Comparison of ENCODE assay signal across 9 cellular contexts in the genomic region with DNA sequence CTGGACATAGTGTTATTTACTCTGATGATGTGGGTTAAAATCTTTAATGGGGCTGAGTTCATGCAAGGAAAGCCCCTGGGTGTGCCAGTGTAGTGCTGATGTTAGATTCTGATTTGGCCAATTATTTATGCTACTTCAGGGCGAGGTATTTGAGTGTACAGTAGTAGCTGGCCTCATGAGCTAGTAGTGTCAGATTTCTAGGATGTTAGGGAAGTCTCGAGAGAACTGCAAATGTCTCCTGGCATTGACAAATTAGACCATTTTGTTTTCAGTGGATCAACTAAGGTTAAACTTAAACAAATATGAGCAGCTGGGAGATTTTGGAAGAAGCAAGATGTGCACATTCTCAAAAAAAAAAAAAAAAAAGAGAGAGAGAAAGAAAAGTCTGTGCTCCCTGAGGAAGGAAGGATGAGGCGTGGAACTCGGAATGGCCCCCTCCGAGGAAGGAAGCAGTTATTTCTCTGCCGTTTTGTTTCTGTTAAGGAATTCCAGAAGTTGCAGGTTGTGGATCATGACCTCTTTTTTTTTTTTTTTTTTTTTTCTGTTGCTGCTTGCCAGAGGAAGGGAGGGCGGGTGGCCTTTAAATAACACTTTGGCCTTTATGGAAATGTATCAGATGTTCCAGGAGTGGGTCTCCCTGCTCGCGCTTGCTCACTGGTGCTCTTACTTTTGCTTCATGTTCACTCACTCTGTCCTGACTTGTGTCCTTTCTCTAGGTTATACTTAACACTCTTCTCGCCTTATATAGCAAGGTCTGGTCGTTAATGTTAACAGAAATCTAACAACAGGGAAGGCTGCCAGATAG.
DNase-seq lines count a peak whose midpoint lies in the region; ATAC-seq and TF ChIP-seq lines count a peak whose summit lies in the region.
"Had no signal": no experiment of that assay in that cellular context is flagged by ENCODE, and none has a peak within 500 bp of the region (broad histone marks: within the 10 kb centered on the region; RNA-seq: fewer than 3 reads in every experiment).

No MANE protein-coding gene starts in this region.

- H3K27me3 Mint-ChIP-seq in WTC11 (ENCODE audit: low read depth) (no peaks in the 10 kb centered on the region), glutamatergic neuron (ENCODE audit: unreplicated experiment) (no peaks in the 10 kb centered on the region), progenitor cell of endocrine pancreas (no peaks in the 10 kb centered on the region)

- DNase-seq in AG10803 (ENCODE audit: low read depth): peak; percentile 58
- no peak for DNase-seq in WTC11 (ENCODE audit: low spot score)
- no peak for DNase-seq in glutamatergic neuron
- DNase-seq in progenitor cell of endocrine pancreas (ENCODE audit: low spot score, unreplicated experiment): no peak
- DNase-seq in activated CD4-positive, CD25-positive, alpha-beta regulatory T cell (lab: John Stamatoyannopoulos, UW): no peak
- DNase-seq in NCI-H2081 treated with DMSO at 0.1 percent for 48 hours (lab: John Stamatoyannopoulos, UW): no peak
- DNase-seq in DMS53 treated with DMSO at 0.1 percent for 48 hours (lab: John Stamatoyannopoulos, UW; ENCODE audit: unreplicated experiment): no peak
- DNase-seq: COR-L47 had no signal

- H3K4me3 ChIP-seq in AG10803 (ENCODE audit: low read length): peak overlapping the region; percentile 24

- CTCF ChIA-PET in WTC11 (lab: Charles Lee): interaction anchor here (0.9 to 1.9 kb wide), 4 partner anchors 9 to 224 kb away, joined by 4 to 7 read pairs (median 5); no protein-coding TSS in a partner anchor

- POLR2A ChIA-PET in WTC11 (lab: Charles Lee): no interaction called here

- H3K4me1 Mint-ChIP-seq in WTC11 (peaks cover 38% of the 10 kb centered on the region), glutamatergic neuron (ENCODE audit: low read depth, unreplicated experiment) (peaks cover 11% of the 10 kb centered on the region), progenitor cell of endocrine pancreas (ENCODE audit: low read depth) (peaks cover 28% of the 10 kb centered on the region)

- H3K27ac Mint-ChIP-seq in WTC11 (peak overlapping the region; percentile 83; the same call in 1 of the 2 replicates), glutamatergic neuron (ENCODE audit: unreplicated experiment) (no peak overlapping the region), progenitor cell of endocrine pancreas (peak overlapping the region; percentile 92)

- H3K4me3 Mint-ChIP-seq in WTC11 (no peak overlapping the region), glutamatergic neuron (ENCODE audit: unreplicated experiment) (peak overlapping the region; percentile 13), progenitor cell of endocrine pancreas (ENCODE audit: low read depth) (peak overlapping the region; percentile 8)

- TF ChIP-seq CTCF in AG10803 (conservative IDR thresholded peaks at IDR 0.05; ENCODE audit: low read length): no peak
- TF ChIP-seq CTCF in WTC11 (IDR thresholded peaks at IDR 0.05): no peak
- TF ChIP-seq CTCF in glutamatergic neuron (IDR thresholded peaks at IDR 0.05; ENCODE audit: partially characterized antibody, unreplicated experiment): no peak
- no peak for TF ChIP-seq CTCF in progenitor cell of endocrine pancreas (IDR thresholded peaks at IDR 0.05; ENCODE audit: unreplicated experiment)

- H3K9me3 Mint-ChIP-seq in WTC11: no peaks in the 10 kb centered on the region
- no peaks in the 10 kb centered on the region for H3K9me3 Mint-ChIP-seq in glutamatergic neuron (ENCODE audit: unreplicated experiment)
- no peaks in the 10 kb centered on the region for H3K9me3 Mint-ChIP-seq in progenitor cell of endocrine pancreas (ENCODE audit: low read depth)

- peaks cover 18% of the 10 kb centered on the region for H3K36me3 Mint-ChIP-seq in WTC11
- no peaks in the 10 kb centered on the region for H3K36me3 Mint-ChIP-seq in glutamatergic neuron (ENCODE audit: unreplicated experiment)
- H3K36me3 Mint-ChIP-seq in progenitor cell of endocrine pancreas (ENCODE audit: insufficient read depth): peaks cover 7% of the 10 kb centered on the region

- ATAC-seq in WTC11: no peak
- ATAC-seq in GM21825 (IDR thresholded peaks at IDR 0.05; ENCODE audit: unreplicated experiment): no peak

TF ChIP-seq in WTC11, 78 proteins besides CTCF, POLR2A, EP300 and RAD21:
- TF ChIP-seq MXD4 (CRISPR knock-in tag; IDR thresholded peaks at IDR 0.05; ENCODE audit: borderline replicate concordance) (no peak), RELA (CRISPR knock-in tag; IDR thresholded peaks at IDR 0.05; ENCODE audit: borderline replicate concordance) (no peak), SMAD3 (CRISPR knock-in tag; IDR thresholded peaks at IDR 0.05; ENCODE audit: borderline replicate concordance) (no peak), TP53 (CRISPR knock-in tag; IDR thresholded peaks at IDR 0.05) (no peak), FOXP1 (CRISPR knock-in tag; IDR thresholded peaks at IDR 0.05; ENCODE audit: borderline replicate concordance) (no peak), CBFB (CRISPR knock-in tag; IDR thresholded peaks at IDR 0.05; ENCODE audit: low read depth) (no peak), GRHL2 (CRISPR knock-in tag; IDR thresholded peaks at IDR 0.05; ENCODE audit: insufficient replicate concordance, severe bottlenecking) (no peak), MAX (CRISPR knock-in tag; IDR thresholded peaks at IDR 0.05) (no peak), FOXJ3 (CRISPR knock-in tag; IDR thresholded peaks at IDR 0.05; ENCODE audit: borderline replicate concordance) (no peak), GTF2I (CRISPR knock-in tag; conservative IDR thresholded peaks at IDR 0.05) (no peak), PRRX2 (CRISPR knock-in tag; IDR thresholded peaks at IDR 0.05) (no peak), NR1H2 (CRISPR knock-in tag; IDR thresholded peaks at IDR 0.05) (no peak)
- TF ChIP-seq, protein P1, sequence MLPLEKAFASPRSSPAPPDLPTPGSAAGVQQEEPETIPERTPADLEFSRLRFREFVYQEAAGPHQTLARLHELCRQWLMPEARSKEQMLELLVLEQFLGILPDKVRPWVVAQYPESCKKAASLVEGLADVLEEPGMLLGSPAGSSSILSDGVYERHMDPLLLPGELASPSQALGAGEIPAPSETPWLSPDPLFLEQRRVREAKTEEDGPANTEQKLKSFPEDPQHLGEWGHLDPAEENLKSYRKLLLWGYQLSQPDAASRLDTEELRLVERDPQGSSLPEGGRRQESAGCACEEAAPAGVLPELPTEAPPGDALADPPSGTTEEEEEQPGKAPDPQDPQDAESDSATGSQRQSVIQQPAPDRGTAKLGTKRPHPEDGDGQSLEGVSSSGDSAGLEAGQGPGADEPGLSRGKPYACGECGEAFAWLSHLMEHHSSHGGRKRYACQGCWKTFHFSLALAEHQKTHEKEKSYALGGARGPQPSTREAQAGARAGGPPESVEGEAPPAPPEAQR (CRISPR knock-in tag; IDR thresholded peaks at IDR 0.05): no peak
- TF ChIP-seq, protein P2, sequence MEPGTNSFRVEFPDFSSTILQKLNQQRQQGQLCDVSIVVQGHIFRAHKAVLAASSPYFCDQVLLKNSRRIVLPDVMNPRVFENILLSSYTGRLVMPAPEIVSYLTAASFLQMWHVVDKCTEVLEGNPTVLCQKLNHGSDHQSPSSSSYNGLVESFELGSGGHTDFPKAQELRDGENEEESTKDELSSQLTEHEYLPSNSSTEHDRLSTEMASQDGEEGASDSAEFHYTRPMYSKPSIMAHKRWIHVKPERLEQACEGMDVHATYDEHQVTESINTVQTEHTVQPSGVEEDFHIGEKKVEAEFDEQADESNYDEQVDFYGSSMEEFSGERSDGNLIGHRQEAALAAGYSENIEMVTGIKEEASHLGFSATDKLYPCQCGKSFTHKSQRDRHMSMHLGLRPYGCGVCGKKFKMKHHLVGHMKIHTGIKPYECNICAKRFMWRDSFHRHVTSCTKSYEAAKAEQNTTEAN (CRISPR knock-in tag; IDR thresholded peaks at IDR 0.05): no peak
- TF ChIP-seq, protein P3, sequence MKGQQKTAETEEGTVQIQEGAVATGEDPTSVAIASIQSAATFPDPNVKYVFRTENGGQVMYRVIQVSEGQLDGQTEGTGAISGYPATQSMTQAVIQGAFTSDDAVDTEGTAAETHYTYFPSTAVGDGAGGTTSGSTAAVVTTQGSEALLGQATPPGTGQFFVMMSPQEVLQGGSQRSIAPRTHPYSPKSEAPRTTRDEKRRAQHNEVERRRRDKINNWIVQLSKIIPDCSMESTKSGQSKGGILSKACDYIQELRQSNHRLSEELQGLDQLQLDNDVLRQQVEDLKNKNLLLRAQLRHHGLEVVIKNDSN (CRISPR knock-in tag; IDR thresholded peaks at IDR 0.05): no peak
- TF ChIP-seq, protein P4, sequence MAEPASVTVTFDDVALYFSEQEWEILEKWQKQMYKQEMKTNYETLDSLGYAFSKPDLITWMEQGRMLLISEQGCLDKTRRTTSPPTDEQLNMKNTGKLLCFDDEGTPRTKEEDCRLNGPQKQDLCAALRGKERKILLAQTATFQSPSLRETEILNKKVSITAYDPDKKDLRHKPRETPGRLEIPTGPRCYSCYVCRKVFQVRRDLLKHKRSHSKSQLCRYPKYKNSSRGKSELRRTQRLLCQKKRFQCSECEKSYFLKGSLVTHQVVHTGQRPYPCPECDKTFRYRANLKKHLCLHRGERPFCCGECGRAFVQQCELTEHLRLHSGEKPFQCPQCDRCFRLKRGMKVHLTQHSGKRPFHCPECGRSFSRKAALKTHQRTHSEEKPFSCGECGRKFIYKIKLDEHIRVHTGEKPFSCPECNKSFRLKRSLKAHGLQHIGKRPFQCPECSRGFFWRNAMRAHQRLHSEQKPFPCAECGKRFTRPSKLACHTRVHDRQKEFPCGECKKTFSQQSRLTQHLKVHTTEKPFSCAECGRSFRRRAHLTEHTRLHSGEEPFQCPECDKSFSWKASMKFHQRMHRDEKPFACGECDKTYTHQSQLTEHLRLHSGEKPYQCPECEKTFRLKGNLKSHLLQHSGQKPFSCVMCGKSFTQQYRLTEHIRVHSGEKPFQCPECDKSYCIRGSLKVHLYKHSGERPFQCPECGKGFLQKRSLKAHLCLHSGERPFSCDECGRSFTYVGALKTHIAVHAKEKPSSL (CRISPR knock-in tag; conservative IDR thresholded peaks at IDR 0.05): no peak
